In genomic region chr6:103872683-103873082, GRCh38 we compare ENCODE assay signal across 20 cellular contexts.
"Had no signal": no experiment of that assay in that cellular context is flagged by ENCODE, and none has a peak within 500 bp of the region (broad histone marks: within the 10 kb centered on the region; RNA-seq: fewer than 3 reads in every experiment).

No MANE protein-coding gene starts in this region.

- H3K9me3 Mint-ChIP-seq: nephron had no signal

- H3K4me1 Mint-ChIP-seq: activated CD8-positive, alpha-beta memory T cell treated with anti-CD3 and anti-CD28 coated beads, Interleukin-2, amount 10 ng/mL, durations not matched to agents 7 days and 5 days; activated naive CD4-positive, alpha-beta T cell treated with anti-CD3 and anti-CD28 coated beads, Interleukin-2, amount 50 U/mL, for 24 hours; memory B cell had no signal

- H3K27me3 ChIP-seq: brain microvascular endothelial cell, left lung, ovary, suprapubic skin, upper lobe of right lung had no signal

- H3K4me3 ChIP-seq: left lung, ovary, suprapubic skin, upper lobe of right lung had no signal

- DNase-seq: activated CD4-positive, alpha-beta T cell treated with anti-CD3 and anti-CD28 coated beads, Interleukin-2, amount 50 U/mL, for 4 hours; activated CD4-positive, CD25-positive, alpha-beta regulatory T cell treated with anti-CD3 and anti-CD28 coated beads, Interleukin-2, amount 50 U/mL, for 72 hours; activated CD8-positive, alpha-beta memory T cell treated with anti-CD3 and anti-CD28 coated beads, Interleukin-2, amount 10 ng/mL, durations not matched to agents 7 days and 5 days; activated effector memory CD4-positive, alpha-beta T cell treated with Interleukin-2 at 50 U/mL for 16 hours; activated T-cell treated with anti-CD3 and anti-CD28 coated beads, Interleukin-2, amount 50 U/mL, for 24 hours; brain microvascular endothelial cell; dermis blood vessel endothelial cell; erythroblast; hypothalamus; islet precursor cell; left lung; ovary; stimulated activated CD4-positive, alpha-beta T cell treated with anti-CD3 and anti-CD28 coated beads, Interleukin-2, amount 100 ng/mL, for 48 hours; stimulated activated CD8-positive, alpha-beta memory T cell treated with anti-CD3 and anti-CD28 coated beads, Interleukin-4, amount 100 ng/mL, for 48 hours; stimulated activated naive CD8-positive, alpha-beta T cell treated with anti-CD3 and anti-CD28 coated beads, Interleukin-15, Interleukin-2, amounts not matched to agents 100 U/mL and 50 U/mL, for 24 hours; upper lobe of right lung had no signal

- H3K36me3 Mint-ChIP-seq: activated CD8-positive, alpha-beta memory T cell treated with anti-CD3 and anti-CD28 coated beads, Interleukin-2, amount 10 ng/mL, durations not matched to agents 7 days and 5 days; activated naive CD4-positive, alpha-beta T cell treated with anti-CD3 and anti-CD28 coated beads, Interleukin-2, amount 50 U/mL, for 24 hours; memory B cell had no signal

- H3K27ac Mint-ChIP-seq: activated CD8-positive, alpha-beta memory T cell treated with anti-CD3 and anti-CD28 coated beads, Interleukin-2, amount 10 ng/mL, durations not matched to agents 7 days and 5 days; activated naive CD4-positive, alpha-beta T cell treated with anti-CD3 and anti-CD28 coated beads, Interleukin-2, amount 50 U/mL, for 24 hours; activated T-cell treated with anti-CD3 and anti-CD28 coated beads, Interleukin-2, amount 50 U/mL, for 24 hours; memory B cell; nephron had no signal

- H3K27ac ChIP-seq: brain microvascular endothelial cell, left lung, ovary, suprapubic skin, upper lobe of right lung had no signal

- H3K9me3 ChIP-seq: left lung, ovary, suprapubic skin, upper lobe of right lung had no signal

- ATAC-seq: activated CD8-positive, alpha-beta memory T cell treated with anti-CD3 and anti-CD28 coated beads, Interleukin-2, amount 10 ng/mL, durations not matched to agents 7 days and 5 days; left lung; stimulated activated naive CD8-positive, alpha-beta T cell treated with anti-CD3 and anti-CD28 coated beads, Interleukin-15, Interleukin-2, amounts not matched to agents 100 U/mL and 50 U/mL, for 24 hours; upper lobe of right lung had no signal

- H3K36me3 ChIP-seq: brain microvascular endothelial cell, left lung, ovary, suprapubic skin, upper lobe of right lung had no signal

- H3K4me3 Mint-ChIP-seq: activated CD8-positive, alpha-beta memory T cell treated with anti-CD3 and anti-CD28 coated beads, Interleukin-2, amount 10 ng/mL, durations not matched to agents 7 days and 5 days; activated naive CD4-positive, alpha-beta T cell treated with anti-CD3 and anti-CD28 coated beads, Interleukin-2, amount 50 U/mL, for 24 hours; activated T-cell treated with anti-CD3 and anti-CD28 coated beads, Interleukin-2, amount 50 U/mL, for 24 hours; memory B cell; nephron had no signal

- H3K27me3 Mint-ChIP-seq: activated CD8-positive, alpha-beta memory T cell treated with anti-CD3 and anti-CD28 coated beads, Interleukin-2, amount 10 ng/mL, durations not matched to agents 7 days and 5 days; activated naive CD4-positive, alpha-beta T cell treated with anti-CD3 and anti-CD28 coated beads, Interleukin-2, amount 50 U/mL, for 24 hours; activated T-cell treated with anti-CD3 and anti-CD28 coated beads, Interleukin-2, amount 50 U/mL, for 24 hours; memory B cell had no signal

- H3K4me1 ChIP-seq: left lung, suprapubic skin, upper lobe of right lung had no signal
